In genomic region chr11:13315517-13316432, GRCh38 we compare ENCODE assay signal across 13 cellular contexts. TPM values are rescaled to one million over a fixed set of nuclear protein-coding genes. Genes with fewer than 3 reads are reported as not detected.
DNase-seq lines count a peak whose midpoint lies in the region; ATAC-seq and TF ChIP-seq lines count a peak whose summit lies in the region.
"Had no signal": no experiment of that assay in that cellular context is flagged by ENCODE, and none has a peak within 500 bp of the region (broad histone marks: within the 10 kb centered on the region; RNA-seq: fewer than 3 reads in every experiment).

No MANE protein-coding gene starts in this region.

- H3K4me1 ChIP-seq in CD8-positive, alpha-beta memory T cell (ENCODE audit: insufficient read depth, low read length), result peaks cover 69% of the 10 kb centered on the region
- H3K4me1 ChIP-seq in adrenal gland (replicated peaks in 1 of 2), result peaks cover 15 to 50% of the 10 kb centered on the region in 2 donors

- no peaks in the 10 kb centered on the region for H3K9me3 Mint-ChIP-seq in CD8-positive, alpha-beta memory T cell

- H3K4me1 Mint-ChIP-seq in CD8-positive, alpha-beta memory T cell, result peaks cover 12 to 98% (median 90%) of the 10 kb centered on the region in 3 donors

- peaks cover 4 to 52% (median 16%) of the 10 kb centered on the region in 3 donors for H3K36me3 Mint-ChIP-seq in CD8-positive, alpha-beta memory T cell

- H3K36me3 ChIP-seq in CD8-positive, alpha-beta memory T cell (ENCODE audit: insufficient read depth, low read length), result no peaks in the 10 kb centered on the region
- no peaks in the 10 kb centered on the region for H3K36me3 ChIP-seq in adrenal gland (replicated peaks in 1 of 2)
- H3K36me3 ChIP-seq: upper lobe of right lung had no signal

- peak overlapping the region in 5 of 7 donors; percentile 5 to 52 (median 18) for H3K4me3 Mint-ChIP-seq in CD8-positive, alpha-beta memory T cell

- POLR2A ChIA-PET in CD8-positive, alpha-beta memory T cell (lab: Charles Lee), result no interaction called here

- no peaks in the 10 kb centered on the region for H3K9me3 ChIP-seq in CD8-positive, alpha-beta memory T cell (ENCODE audit: low read length)
- no peaks in the 10 kb centered on the region for H3K9me3 ChIP-seq in adrenal gland (replicated peaks in 1 of 3)
- H3K9me3 ChIP-seq: upper lobe of right lung had no signal

- H3K27ac ChIP-seq in CD8-positive, alpha-beta memory T cell (ENCODE audit: low read depth, low read length), result no peak overlapping the region
- H3K27ac ChIP-seq in adrenal gland, result peak overlapping the region in 3 of 5 donors; percentile 29 to 73 (median 53)
- H3K27ac ChIP-seq: hepatocyte had no signal

- intact Hi-C loops in adrenal gland (cut with DNase I), result no loop called here

- no peaks in the 10 kb centered on the region for H3K27me3 ChIP-seq in CD8-positive, alpha-beta memory T cell (ENCODE audit: insufficient read depth, low read length, poor library complexity, severe bottlenecking)
- H3K27me3 ChIP-seq in adrenal gland, result no peaks in the 10 kb centered on the region
- H3K27me3 ChIP-seq: hepatocyte, upper lobe of right lung had no signal

- no peak for DNase-seq in CD8-positive, alpha-beta memory T cell
- DNase-seq in adrenal gland (no peak), omental fat pad (ENCODE audit: low spot score) (no peak), retina (no peak), HUDEP-2 (lab: John Stamatoyannopoulos, UW; ENCODE audit: unreplicated experiment in 76 of 76) (no peak), SHP77 (lab: John Stamatoyannopoulos, UW) (no peak), NCI-H1048 (lab: John Stamatoyannopoulos, UW) (no peak)
- DNase-seq: activated T-cell treated with anti-CD3 and anti-CD28 coated beads, Interleukin-2, amount 50 U/mL, for 48 hours; NCI-H2227 treated with DMSO at 0.1 percent for 48 hours; stimulated activated CD4-positive, alpha-beta T cell treated with anti-CD3 and anti-CD28 coated beads, Interleukin-1b, Interleukin-23, amount 100 ng/mL, for 48 hours had no signal

- CTCF ChIA-PET in CD8-positive, alpha-beta memory T cell (lab: Charles Lee), result interaction anchor here (1.1 to 2.6 kb wide), 4 partner anchors 20 to 37 kb away, joined by 3 to 11 read pairs (median 4); no protein-coding TSS in a partner anchor

- H3K4me3 ChIP-seq in CD8-positive, alpha-beta memory T cell (ENCODE audit: low read length), result no peak overlapping the region
- no peak overlapping the region for H3K4me3 ChIP-seq in adrenal gland
- H3K4me3 ChIP-seq: hepatocyte, upper lobe of right lung had no signal

- peak overlapping the region; percentile 25 to 87 (median 53) for H3K27ac Mint-ChIP-seq in CD8-positive, alpha-beta memory T cell

- no peak for TF ChIP-seq POLR2A in adrenal gland (IDR thresholded peaks at IDR 0.05)

- 81 to 84% (median 82%) methylated on average over 11 of the region's 11 CpGs for WGBS in adrenal gland, 4 donors

- H3K27me3 Mint-ChIP-seq in CD8-positive, alpha-beta memory T cell, result no peaks in the 10 kb centered on the region

- peak; percentile 24 for ATAC-seq in HG02588 (IDR thresholded peaks at IDR 0.05; ENCODE audit: unreplicated experiment)
- ATAC-seq in omental fat pad (ENCODE audit: low FRiP score), result peak; percentile 44

- no peak for TF ChIP-seq CTCF in adrenal gland (IDR thresholded peaks at IDR 0.05)
- no peak for TF ChIP-seq CTCF in omental fat pad (IDR thresholded peaks at IDR 0.05)

RNA-seq across cellular contexts. Expression of gene BMAL1, which starts 38.2 kb away (rescaled TPM):
- 10 to 100 TPM; 25.2 to 29.4 TPM for total RNA-seq in CD8-positive, alpha-beta memory T cell
- polyA plus RNA-seq in CD8-positive, alpha-beta memory T cell, result 29.2 TPM
- total RNA-seq in adrenal gland, result 10 to 100 TPM; 17.2 to 80.3 (median 36.9) TPM
- polyA plus RNA-seq in adrenal gland, result 10 to 100 TPM; 13.9 to 66.5 (median 27.8) TPM
- 10 to 100 TPM; 52.5 to 60.5 (median 53.9) TPM for total RNA-seq in omental fat pad
